Comparison of ENCODE assay signal across 19 cellular contexts in genomic region chr17:72049914-72050313, GRCh38.
DNase-seq lines count a peak whose midpoint lies in the region; ATAC-seq, FAIRE-seq and TF ChIP-seq lines count a peak whose summit lies in the region.
"Had no signal": no experiment of that assay in that cellular context is flagged by ENCODE, and none has a peak within 500 bp of the region (broad histone marks: within the 10 kb centered on the region; RNA-seq: fewer than 3 reads in every experiment).

No MANE protein-coding gene starts in this region.

- POLR2A ChIA-PET in HepG2 (lab: Yijun Ruan, JAX): no interaction called here

- BruUV-seq in HepG2 (replicated peaks; lab: Mats Ljungman, UMichigan): no TSS peak
- no TSS peak for BruUV-seq in mammary epithelial cell (replicated peaks; lab: Mats Ljungman, UMichigan)

- H3K4me2 ChIP-seq in HepG2 (ENCODE audit: low read depth, low read length) (no peak overlapping the region), mammary epithelial cell (ENCODE audit: insufficient read depth, low read depth, low read length) (no peak overlapping the region)

- no peaks in the 10 kb centered on the region for H4K20me1 ChIP-seq in HepG2 (ENCODE audit: insufficient read depth, low read length)
- H4K20me1 ChIP-seq in mammary epithelial cell (ENCODE audit: insufficient read depth, low read length): no peaks in the 10 kb centered on the region

- DNase-seq in HepG2 (ENCODE audit: low spot score) (no peak), right lobe of liver (no peak), mammary epithelial cell (peak; percentile 23), islet precursor cell (peak; percentile 14), ureter (ENCODE audit: low spot score) (no peak), aorta (no peak)
- no peak for DNase-seq in stimulated activated naive CD4-positive, alpha-beta T cell treated with Interleukin-2 at 50 U/mL for 16 hours (lab: John Stamatoyannopoulos, UW)
- DNase-seq: 8988T; C1 segment of cervical spinal cord; Calu3; CD4-positive, alpha-beta memory T cell; COR-L47; DND-41; GOT3; HFFc6 had no signal

- H3K36me3 ChIP-seq in HepG2 (replicated peaks in 1 of 2; ENCODE audit: control insufficient read depth in 1 of 2, insufficient read depth in 2 of 2, low read length in 2 of 2) (no peaks in the 10 kb centered on the region), right lobe of liver (no peaks in the 10 kb centered on the region), mammary epithelial cell (ENCODE audit: insufficient read depth, low read length) (no peaks in the 10 kb centered on the region), aorta (ENCODE audit: control insufficient read depth in 1 of 2, insufficient read depth in 2 of 2, low read length in 1 of 2) (no peaks in the 10 kb centered on the region)
- H3K36me3 ChIP-seq: HAP-1 had no signal

- H3K27me3 ChIP-seq in HepG2 (ENCODE audit: control insufficient read depth in 1 of 2, insufficient read depth in 2 of 2, low read length in 2 of 2) (peaks cover 1 to 16% of the 10 kb centered on the region in 2 experiments; a peak in 2 of 5 replicates), right lobe of liver (no peaks in the 10 kb centered on the region), mammary epithelial cell (ENCODE audit: insufficient read depth, low read length) (no peaks in the 10 kb centered on the region), aorta (ENCODE audit: control insufficient read depth in 1 of 2, insufficient read depth in 2 of 2, low read length in 1 of 2) (no peaks in the 10 kb centered on the region)

- TF ChIP-seq POLR2A in HepG2 (IDR thresholded peaks at IDR 0.05; ENCODE audit: insufficient read depth in 1 of 2, low read depth in 2 of 2, low read length in 2 of 2) (no peak), right lobe of liver (IDR thresholded peaks at IDR 0.05) (no peak)

- in situ Hi-C loops in HepG2 (cut with HindIII; ENCODE audit: extremely low pct_ligation_motif_present, low pct_unique_long_range_greater_than_20kb): no loop called here
- in situ Hi-C loops in mammary epithelial cell (cut with MboI; ENCODE audit: low sequenced_read_pairs in 2 of 2): no loop called here

- H3K4me3 ChIP-seq in HepG2 (replicated peaks in 1 of 3; ENCODE audit: insufficient read depth in 1 of 3, low read depth in 2 of 3, low read length in 3 of 3) (no peak overlapping the region), right lobe of liver (no peak overlapping the region), mammary epithelial cell (replicated peaks in 1 of 3; ENCODE audit: insufficient read depth in 1 of 3, low read depth in 2 of 3, low read length in 3 of 3) (no peak overlapping the region), aorta (ENCODE audit: low read length in 2 of 2) (no peak overlapping the region)
- H3K4me3 ChIP-seq: HAP-1 had no signal

- WGBS in HepG2 (ENCODE audit: low lambda C conversion rate): 2% methylated on average over 2 of the region's 2 CpGs
- 75% methylated on average over 2 of the region's 2 CpGs for WGBS in right lobe of liver (ENCODE audit: insufficient coverage, low coverage, low lambda C conversion rate, missing lambda C conversion rate)
- WGBS in mammary epithelial cell (ENCODE audit: low coverage, missing lambda C conversion rate): 100% methylated on average over 2 of the region's 2 CpGs
- WGBS in aorta, 2 donors: 96 to 97% methylated on average over 2 of the region's 2 CpGs

- CTCF ChIA-PET in HepG2 (lab: Yijun Ruan, JAX; ENCODE audit: low intra/inter-chr PET ratio, low total read pairs): no interaction called here
- CTCF ChIA-PET in mammary epithelial cell (lab: Charles Lee; ENCODE audit: low non-redundant PET): no interaction called here

- H3K4me1 ChIP-seq in HepG2 (ENCODE audit: insufficient read depth, low read length) (no peaks in the 10 kb centered on the region), right lobe of liver (no peaks in the 10 kb centered on the region), mammary epithelial cell (ENCODE audit: insufficient read depth, low read length) (peaks cover 19% of the 10 kb centered on the region), aorta (ENCODE audit: control insufficient read depth in 1 of 2, insufficient read depth in 2 of 2, low read length in 2 of 2) (no peaks in the 10 kb centered on the region)
- H3K4me1 ChIP-seq: HAP-1 had no signal

- TF ChIP-seq EP300 in HepG2 (IDR thresholded peaks at IDR 0.05; ENCODE audit: low read depth in 2 of 2, low read length in 2 of 2) (no peak), HepG2 (CRISPR knock-in tag; IDR thresholded peaks at IDR 0.05; ENCODE audit: borderline replicate concordance) (no peak)

- ATAC-seq in HepG2 (no peak), right lobe of liver (no peak), aorta (ENCODE audit: low FRiP score) (no peak)

- dilution Hi-C loops in mammary epithelial cell (cut with HindIII; ENCODE audit: low sequenced_read_pairs): no loop called here

- no peak for TF ChIP-seq RAD21 in HepG2 (CRISPR knock-in tag; IDR thresholded peaks at IDR 0.05)

- no peak overlapping the region for H3K27ac ChIP-seq in HepG2 (ENCODE audit: extremely low read length, insufficient read depth, low read length)
- H3K27ac ChIP-seq in right lobe of liver: no peak overlapping the region
- H3K27ac ChIP-seq in mammary epithelial cell (ENCODE audit: insufficient read depth, low read depth, low read length): no peak overlapping the region
- H3K27ac ChIP-seq in aorta (ENCODE audit: low read depth in 1 of 2, low read length in 2 of 2): no peak overlapping the region

- H3K9me3 ChIP-seq in HepG2 (ENCODE audit: low read length): no peaks in the 10 kb centered on the region
- H3K9me3 ChIP-seq in right lobe of liver: no peaks in the 10 kb centered on the region
- no peaks in the 10 kb centered on the region for H3K9me3 ChIP-seq in mammary epithelial cell (replicated peaks; ENCODE audit: insufficient read depth, low read length)
- peaks cover 2% of the 10 kb centered on the region for H3K9me3 ChIP-seq in aorta (ENCODE audit: control insufficient read depth, low read length)

- intact Hi-C loops in HepG2 (cut with micrococcal nuclease; ENCODE audit: unreplicated experiment): no loop called here
- intact Hi-C loops in right lobe of liver (cut with DNase I): no loop called here
- intact Hi-C loops in mammary epithelial cell (cut with micrococcal nuclease): no loop called here
- intact Hi-C loops in aorta (cut with DNase I): no loop called here

- TF ChIP-seq CTCF in HepG2 (CRISPR knock-in tag; IDR thresholded peaks at IDR 0.05): no peak
- TF ChIP-seq CTCF in right lobe of liver (IDR thresholded peaks at IDR 0.05): no peak
- no peak for TF ChIP-seq CTCF in mammary epithelial cell (conservative IDR thresholded peaks at IDR 0.05 in 1 of 2, IDR thresholded peaks at IDR 0.05 in 1 of 2; ENCODE audit: extremely low read depth in 1 of 2, insufficient read depth in 1 of 2, low read depth in 1 of 2, low read length in 2 of 2)

- H2AFZ ChIP-seq in HepG2 (ENCODE audit: low read length) (no peak overlapping the region), mammary epithelial cell (ENCODE audit: low read depth, low read length) (no peak overlapping the region)

- FAIRE-seq in HepG2 (lab: Jason Lieb, UNC): no peak
- FAIRE-seq: G401.6, GM12892, H54 had no signal

- H3K9ac ChIP-seq in HepG2 (ENCODE audit: insufficient read depth, low read depth, low read length): no peak overlapping the region
- no peak overlapping the region for H3K9ac ChIP-seq in mammary epithelial cell (ENCODE audit: insufficient read depth, low read length)

- no peaks in the 10 kb centered on the region for H3K79me2 ChIP-seq in HepG2 (ENCODE audit: insufficient read depth, low read length)
- no peaks in the 10 kb centered on the region for H3K79me2 ChIP-seq in mammary epithelial cell (ENCODE audit: insufficient read depth, low read length)

TF ChIP-seq in HepG2, 621 proteins besides CTCF, POLR2A, EP300 and RAD21:
- TF ChIP-seq CEBPB (IDR thresholded peaks at IDR 0.05; ENCODE audit: borderline replicate concordance, low read depth, low read length) (peak; percentile 57; the same call in 1 of the 2 replicates), ZBTB39 (CRISPR knock-in tag; IDR thresholded peaks at IDR 0.05) (no peak), ATF7 (IDR thresholded peaks at IDR 0.05) (peak; percentile 74), ATF7 (CRISPR knock-in tag; IDR thresholded peaks at IDR 0.05) (no peak)

Comparison
In these comparisons a context has a peak if more than half of its experiments do, and no peak if none do; other contexts are left out.
1. DNase-seq: peak in mammary epithelial cell (single experiment) and islet precursor cell (single experiment); none in HepG2 (single experiment), right lobe of liver (0 of 3), ureter (single experiment), aorta (0 of 2) and stimulated activated naive CD4-positive, alpha-beta T cell treated with Interleukin-2 at 50 U/mL for 16 hours (single experiment).